In genomic region chr1:154993572-154994268, GRCh38 we compare ENCODE assay signal across 18 cellular contexts. TPM values are rescaled to one million over a fixed set of nuclear protein-coding genes. Genes with fewer than 3 reads are reported as not detected.
DNase-seq lines count a peak whose midpoint lies in the region; ATAC-seq and TF ChIP-seq lines count a peak whose summit lies in the region.
"Had no signal": no experiment of that assay in that cellular context is flagged by ENCODE, and none has a peak within 500 bp of the region (broad histone marks: within the 10 kb centered on the region; RNA-seq: fewer than 3 reads in every experiment).

A gene with protein sequence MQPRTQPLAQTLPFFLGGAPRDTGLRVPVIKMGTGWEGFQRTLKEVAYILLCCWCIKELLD (plus strand): TSS chr1:154993586. CDS start chr1:154993608, 22 bp downstream.

- H3K4me1 ChIP-seq in ACC112 (ENCODE audit: control insufficient read depth, insufficient read depth, low read length, unreplicated experiment), result peaks cover 18% of the 10 kb centered on the region
- no peaks in the 10 kb centered on the region for H3K4me1 ChIP-seq in HUES48 (ENCODE audit: control insufficient read depth, insufficient read depth, low read length)
- H3K4me1 ChIP-seq in mucosa of descending colon (ENCODE audit: low read depth), result peaks cover 11% of the 10 kb centered on the region
- H3K4me1 ChIP-seq: prostate gland had no signal

- H3K27ac Mint-ChIP-seq in activated CD8-positive, alpha-beta T cell treated with anti-CD3 and anti-CD28 coated beads, Interleukin-2, amount 10 ng/mL, durations not matched to agents 7 days and 5 days, result no peak within 1 kb of the TSS
- H3K27ac Mint-ChIP-seq: activated CD8-positive, alpha-beta T cell treated with anti-CD3 and anti-CD28 coated beads for 36 hours had no signal

- CTCF ChIA-PET in activated CD8-positive, alpha-beta T cell treated with anti-CD3 and anti-CD28 coated beads, Interleukin-2, amount 10 ng/mL, durations not matched to agents 7 days and 5 days (lab: Charles Lee), result interaction anchor here (0.7 to 5.4 kb wide), 13 partner anchors 10 to 434 kb away, joined by 3 to 35 read pairs (median 4); partner anchors contain the start of genes ADAM15, FLAD1, KRTCAP2 and PBXIP1

- H3K27me3 ChIP-seq in ACC112 (ENCODE audit: insufficient read depth, low read length) (no peaks in the 10 kb centered on the region), HUES48 (ENCODE audit: control insufficient read depth, insufficient read depth, low read length) (0 out of 2 replicates have a peak, but pooled peaks cover 3% of the 10 kb centered on the region), WERI-Rb-1 (ENCODE audit: insufficient read depth, low read depth, severe bottlenecking) (no peaks in the 10 kb centered on the region)

- no peaks in the 10 kb centered on the region; the same call in 1 of the 2 replicates for H3K36me3 ChIP-seq in ACC112 (ENCODE audit: insufficient read depth, low read length)
- H3K36me3 ChIP-seq in HUES48 (ENCODE audit: control insufficient read depth, insufficient read depth, low read length), result peaks cover 31% of the 10 kb centered on the region
- peaks cover 31% of the 10 kb centered on the region for H3K36me3 ChIP-seq in WERI-Rb-1
- H3K36me3 ChIP-seq in mucosa of descending colon (ENCODE audit: low read depth), result no peaks in the 10 kb centered on the region
- H3K36me3 ChIP-seq: prostate gland had no signal

- H3K4me3 ChIP-seq in ACC112 (ENCODE audit: low read depth, low read length) (no peak within 1 kb of the TSS), HUES48 (ENCODE audit: low read depth, low read length) (no peak within 1 kb of the TSS), WERI-Rb-1 (ENCODE audit: low read depth, low read length) (no peak within 1 kb of the TSS), mucosa of descending colon (no peak within 1 kb of the TSS)
- H3K4me3 ChIP-seq: prostate gland had no signal

- no peaks in the 10 kb centered on the region for H3K79me2 ChIP-seq in ACC112 (ENCODE audit: control insufficient read depth, insufficient read depth, low read length, unreplicated experiment)

- H3K4me3 Mint-ChIP-seq in activated CD8-positive, alpha-beta T cell treated with anti-CD3 and anti-CD28 coated beads, Interleukin-2, amount 10 ng/mL, durations not matched to agents 7 days and 5 days, result no peak within 1 kb of the TSS
- H3K4me3 Mint-ChIP-seq: activated CD8-positive, alpha-beta T cell treated with anti-CD3 and anti-CD28 coated beads for 36 hours had no signal

- ATAC-seq in mucosa of descending colon, result no peak
- no peak for ATAC-seq in activated CD8-positive, alpha-beta T cell treated with anti-CD3 and anti-CD28 coated beads, Interleukin-2, amount 10 ng/mL, durations not matched to agents 7 days and 5 days
- ATAC-seq: activated CD8-positive, alpha-beta T cell treated with anti-CD3 and anti-CD28 coated beads for 36 hours had no signal

- peaks cover 27% of the 10 kb centered on the region for H3K4me1 Mint-ChIP-seq in activated CD8-positive, alpha-beta T cell treated with anti-CD3 and anti-CD28 coated beads, Interleukin-2, amount 10 ng/mL, durations not matched to agents 7 days and 5 days (ENCODE audit: low read depth)

- peak; percentile 27 for DNase-seq in WERI-Rb-1
- DNase-seq in mucosa of descending colon, result peak in 2 of 3 donors; percentile 35 to 41
- no peak for DNase-seq in NCI-H1694 (lab: John Stamatoyannopoulos, UW)
- no peak for DNase-seq in stimulated activated CD4-positive, alpha-beta T cell treated with anti-CD3 and anti-CD28 coated beads, Interleukin-2, amount 100 ng/mL, for 24 hours
- no peak for DNase-seq in NCI-H146 (lab: John Stamatoyannopoulos, UW)
- DNase-seq in activated CD8-positive, alpha-beta T cell treated with anti-CD3 and anti-CD28 coated beads, Interleukin-2, amount 10 ng/mL, durations not matched to agents 7 days and 5 days, result no peak
- DNase-seq: activated CD8-positive, alpha-beta T cell treated with anti-CD3 and anti-CD28 coated beads for 36 hours; activated naive CD4-positive, alpha-beta T cell treated with Interleukin-2 at 50 U/mL for 16 hours; NCI-H187; Right ventricle myocardium superior; stimulated activated CD8-positive, alpha-beta memory T cell treated with anti-CD3 and anti-CD28 coated beads, Interleukin-4, amount 100 ng/mL, for 48 hours had no signal

- intact Hi-C loops in mucosa of descending colon (cut with DNase I, micrococcal nuclease), result no loop called here

- no peaks in the 10 kb centered on the region for H3K27me3 Mint-ChIP-seq in activated CD8-positive, alpha-beta T cell treated with anti-CD3 and anti-CD28 coated beads, Interleukin-2, amount 10 ng/mL, durations not matched to agents 7 days and 5 days (ENCODE audit: low read depth)
- H3K27me3 Mint-ChIP-seq: activated CD8-positive, alpha-beta T cell treated with anti-CD3 and anti-CD28 coated beads for 36 hours had no signal

- H2AFZ ChIP-seq in ACC112 (ENCODE audit: low read length, unreplicated experiment), result no peak within 1 kb of the TSS

- peaks cover 20% of the 10 kb centered on the region for H3K36me3 Mint-ChIP-seq in activated CD8-positive, alpha-beta T cell treated with anti-CD3 and anti-CD28 coated beads, Interleukin-2, amount 10 ng/mL, durations not matched to agents 7 days and 5 days (ENCODE audit: low read depth)

- H3K9me3 ChIP-seq in HUES48 (ENCODE audit: control insufficient read depth, insufficient read depth, low read length) (no peaks in the 10 kb centered on the region), WERI-Rb-1 (ENCODE audit: severe bottlenecking) (no peaks in the 10 kb centered on the region), mucosa of descending colon (no peaks in the 10 kb centered on the region)
- H3K9me3 ChIP-seq: prostate gland had no signal

- TF ChIP-seq CTCF in WERI-Rb-1 (IDR thresholded peaks at IDR 0.05; ENCODE audit: low read depth, low read length), result no peak
- TF ChIP-seq CTCF in mucosa of descending colon (IDR thresholded peaks at IDR 0.05), result no peak

- H3K27ac ChIP-seq in ACC112 (ENCODE audit: low read depth, low read length) (peak within 1 kb of the TSS; percentile 47), HUES48 (ENCODE audit: low read depth, low read length) (peak within 1 kb of the TSS; percentile 61), WERI-Rb-1 (no peak within 1 kb of the TSS)
- H3K27ac ChIP-seq: C4-2B, prostate gland had no signal

- H3K9ac ChIP-seq in HUES48 (ENCODE audit: low read depth, low read length), result no peak within 1 kb of the TSS

- H3K9me3 Mint-ChIP-seq in activated CD8-positive, alpha-beta T cell treated with anti-CD3 and anti-CD28 coated beads, Interleukin-2, amount 10 ng/mL, durations not matched to agents 7 days and 5 days (ENCODE audit: insufficient read depth), result no peaks in the 10 kb centered on the region
- H3K9me3 Mint-ChIP-seq: activated CD8-positive, alpha-beta T cell treated with anti-CD3 and anti-CD28 coated beads for 36 hours had no signal

- POLR2A ChIA-PET in activated CD8-positive, alpha-beta T cell treated with anti-CD3 and anti-CD28 coated beads, Interleukin-2, amount 10 ng/mL, durations not matched to agents 7 days and 5 days (lab: Charles Lee), result interaction anchor here (0.8 to 4.2 kb wide), 4 partner anchors 10 to 57 kb away, joined by 3 to 28 read pairs (median 6); partner anchors contain the start of genes CKS1B, FLAD1 and PMVK

RNA-seq across cellular contexts. Expression of the gene that starts here (rescaled TPM):
- under 1 TPM in 2 of 3 donors, not detected in 1; 0.60 to 0.76 TPM for total RNA-seq in mucosa of descending colon
- 1 to 10 TPM in 1 of 2 experiments, under 1 TPM in 1; 0.91 to 1.1 TPM for total RNA-seq in activated CD8-positive, alpha-beta T cell treated with anti-CD3 and anti-CD28 coated beads, Interleukin-2, amount 10 ng/mL, durations not matched to agents 7 days and 5 days
- total RNA-seq: activated CD8-positive, alpha-beta T cell treated with anti-CD3 and anti-CD28 coated beads for 36 hours; cardiac septum; glomerular endothelial cell; mucosa of gallbladder; prostate gland; Right ventricle myocardium superior had no signal

Comparison
In these comparisons a context has a peak if more than half of its experiments do, and no peak if none do; other contexts are left out.
1. Peak in DNase-seq in mucosa of descending colon; RNA of the gene not detected or under 1 TPM.